8 cellular contexts compared by ENCODE assay signal in the genomic region with DNA sequence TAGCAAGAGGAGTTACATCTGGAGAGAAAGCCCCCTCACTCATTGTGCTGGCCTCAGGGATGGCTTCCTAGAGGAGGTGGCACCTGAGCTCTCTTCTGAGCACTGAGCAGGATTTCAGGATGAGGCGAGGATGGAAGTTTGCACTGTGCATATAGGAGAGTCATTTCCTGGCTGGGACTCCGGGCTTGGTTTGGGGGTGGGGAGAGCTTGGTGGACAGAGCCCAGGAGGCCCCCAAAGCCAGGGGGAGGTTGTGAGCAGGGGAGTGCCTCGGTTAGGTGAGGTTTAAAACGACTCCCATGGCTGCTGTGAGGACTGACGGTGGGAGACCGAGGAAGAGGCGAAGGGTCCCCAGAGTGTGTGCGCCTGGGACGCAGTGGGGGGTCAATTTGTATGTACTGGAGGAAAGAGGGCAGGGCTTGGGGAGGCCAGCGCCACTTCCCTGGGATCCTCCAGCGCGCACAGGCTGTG. TPM values are rescaled to one million over a fixed set of nuclear protein-coding genes. Genes with fewer than 3 reads are reported as not detected.
A peak's percentile ranks its signal among the peaks of the same experiment; 100 is the strongest.
DNase-seq lines count a peak whose midpoint lies in the region; ATAC-seq, FAIRE-seq and TF ChIP-seq lines count a peak whose summit lies in the region.

No MANE protein-coding gene starts in this region.

- H3K9me1 ChIP-seq in keratinocyte (ENCODE audit: control insufficient read depth, extremely low read depth, insufficient read depth, low read length): no peaks in the 10 kb centered on the region

- no peaks in the 10 kb centered on the region for H3K36me3 Mint-ChIP-seq in activated T-cell treated with anti-CD3 and anti-CD28 coated beads, Interleukin-2, amount 50 U/mL, for 72 hours (ENCODE audit: insufficient read depth in 2 of 2)
- H3K36me3 Mint-ChIP-seq in activated naive CD8-positive, alpha-beta T cell treated with anti-CD3 and anti-CD28 coated beads, Interleukin-2, amount 50 U/mL, for 24 hours (ENCODE audit: low read depth): no peaks in the 10 kb centered on the region

- H3K4me1 ChIP-seq in keratinocyte (ENCODE audit: control insufficient read depth, extremely low read depth, insufficient read depth, low read length) (peaks cover 53% of the 10 kb centered on the region), tibial nerve (peaks cover 0 to 82% (median 40%) of the 10 kb centered on the region in 4 donors)

- no peak overlapping the region for H3K27ac ChIP-seq in keratinocyte (ENCODE audit: control insufficient read depth, insufficient read depth, low read length)
- H3K27ac ChIP-seq in tibial nerve: peak overlapping the region; percentile 11 to 80 (median 44)

- H3K4me2 ChIP-seq in keratinocyte (ENCODE audit: control insufficient read depth, extremely low read depth, insufficient read depth, low read depth, low read length): peak overlapping the region; percentile 70

- no peaks in the 10 kb centered on the region for H3K9me3 Mint-ChIP-seq in activated T-cell treated with anti-CD3 and anti-CD28 coated beads, Interleukin-2, amount 50 U/mL, for 72 hours
- H3K9me3 Mint-ChIP-seq in activated naive CD8-positive, alpha-beta T cell treated with anti-CD3 and anti-CD28 coated beads, Interleukin-2, amount 50 U/mL, for 24 hours: no peaks in the 10 kb centered on the region

- H3K27me3 ChIP-seq in keratinocyte (ENCODE audit: control insufficient read depth, extremely low read depth, insufficient read depth, low read length) (no peaks in the 10 kb centered on the region), tibial nerve (no peaks in the 10 kb centered on the region)

- dilution Hi-C loops in keratinocyte (cut with MboI; ENCODE audit: extremely low pct_ligation_motif_present, low sequenced_read_pairs): no loop called here

- H3K27ac Mint-ChIP-seq in activated T-cell treated with anti-CD3 and anti-CD28 coated beads, Interleukin-2, amount 50 U/mL, for 72 hours: peak overlapping the region; percentile 6
- H3K27ac Mint-ChIP-seq in activated naive CD8-positive, alpha-beta T cell treated with anti-CD3 and anti-CD28 coated beads, Interleukin-2, amount 50 U/mL, for 24 hours: peak overlapping the region; percentile 76

- H3K4me1 Mint-ChIP-seq in activated T-cell treated with anti-CD3 and anti-CD28 coated beads, Interleukin-2, amount 50 U/mL, for 72 hours (ENCODE audit: low read depth): peaks cover 48% of the 10 kb centered on the region
- peaks cover 43% of the 10 kb centered on the region for H3K4me1 Mint-ChIP-seq in activated naive CD8-positive, alpha-beta T cell treated with anti-CD3 and anti-CD28 coated beads, Interleukin-2, amount 50 U/mL, for 24 hours

- no peak for ATAC-seq in activated T-cell treated with anti-CD3 and anti-CD28 coated beads, Interleukin-2, amount 50 U/mL, for 72 hours (replicated peaks in 1 of 2)
- ATAC-seq in activated naive CD8-positive, alpha-beta T cell treated with anti-CD3 and anti-CD28 coated beads, Interleukin-2, amount 50 U/mL, for 24 hours: no peak
- no peak for ATAC-seq in HG03457 (IDR thresholded peaks at IDR 0.05; ENCODE audit: unreplicated experiment)

- H3K9ac ChIP-seq in keratinocyte (ENCODE audit: control insufficient read depth, extremely low read depth, insufficient read depth, low read length): peak overlapping the region; percentile 48

- no peak for TF ChIP-seq POLR2A in tibial nerve (IDR thresholded peaks at IDR 0.05)

- H3K9me3 ChIP-seq in keratinocyte (ENCODE audit: control insufficient read depth, low read depth, low read length) (no peaks in the 10 kb centered on the region), tibial nerve (no peaks in the 10 kb centered on the region)

- peak overlapping the region; percentile 68 to 81 for H3K4me3 Mint-ChIP-seq in activated T-cell treated with anti-CD3 and anti-CD28 coated beads, Interleukin-2, amount 50 U/mL, for 72 hours
- peak overlapping the region; percentile 62 for H3K4me3 Mint-ChIP-seq in activated naive CD8-positive, alpha-beta T cell treated with anti-CD3 and anti-CD28 coated beads, Interleukin-2, amount 50 U/mL, for 24 hours

- H4K20me1 ChIP-seq in keratinocyte (ENCODE audit: control insufficient read depth, extremely low read depth, insufficient read depth, low read length): no peaks in the 10 kb centered on the region

- WGBS in tibial nerve, 2 donors: 40 to 46% methylated on average over 11 to 12 of the region's 12 CpGs

- no peak overlapping the region for H2AFZ ChIP-seq in keratinocyte (ENCODE audit: control insufficient read depth, low read length)

- no peaks in the 10 kb centered on the region for H3K79me2 ChIP-seq in keratinocyte (ENCODE audit: control insufficient read depth, insufficient read depth, low read length)

- H3K4me3 ChIP-seq in keratinocyte (ENCODE audit: control insufficient read depth in 2 of 3, extremely low read depth in 1 of 3, insufficient read depth in 2 of 3, low read depth in 1 of 3, low read length in 3 of 3): peak overlapping the region in 1 of 3 experiments; percentile 48
- H3K4me3 ChIP-seq in tibial nerve: peak overlapping the region in 3 of 4 donors; percentile 56 to 66 (median 63)

- no peak for TF ChIP-seq EP300 in tibial nerve (IDR thresholded peaks at IDR 0.05)

- FAIRE-seq in keratinocyte (lab: Jason Lieb, UNC): no peak

- no peaks in the 10 kb centered on the region for H3K27me3 Mint-ChIP-seq in activated T-cell treated with anti-CD3 and anti-CD28 coated beads, Interleukin-2, amount 50 U/mL, for 72 hours (ENCODE audit: low read depth)
- H3K27me3 Mint-ChIP-seq in activated naive CD8-positive, alpha-beta T cell treated with anti-CD3 and anti-CD28 coated beads, Interleukin-2, amount 50 U/mL, for 24 hours: no peaks in the 10 kb centered on the region

- DNase-seq in activated T-cell treated with anti-CD3 and anti-CD28 coated beads, Interleukin-2, amount 50 U/mL, for 72 hours: no peak
- no peak for DNase-seq in activated T-cell treated with anti-CD3 and anti-CD28 coated beads, Interleukin-2, amount 50 U/mL, for 1 hour
- DNase-seq in activated naive CD8-positive, alpha-beta T cell treated with anti-CD3 and anti-CD28 coated beads, Interleukin-2, amount 50 U/mL, for 24 hours: no peak
- DNase-seq in keratinocyte (ENCODE audit: low read depth, low spot score) (no peak), tibial nerve (ENCODE audit: low spot score in 2 of 2) (no peak), C1 segment of cervical spinal cord (lab: John Stamatoyannopoulos, UW) (no peak), dermis blood vessel endothelial cell (no peak)

- no peak for TF ChIP-seq CTCF in keratinocyte (optimal IDR thresholded peaks at IDR 0.05 in 1 of 3, IDR thresholded peaks at IDR 0.05 in 1 of 3, conservative IDR thresholded peaks at IDR 0.05 in 1 of 3; ENCODE audit: extremely low read depth in 1 of 3, insufficient read depth in 2 of 3, low read length in 3 of 3)
- TF ChIP-seq CTCF in tibial nerve (IDR thresholded peaks at IDR 0.05): no peak

- H3K36me3 ChIP-seq in keratinocyte (ENCODE audit: control insufficient read depth in 2 of 2, extremely low read depth in 1 of 2, insufficient read depth in 2 of 2, low read length in 2 of 2) (no peaks in the 10 kb centered on the region), tibial nerve (no peaks in the 10 kb centered on the region)

RNA-seq across cellular contexts. Expression of a gene that starts 1.2 kb away (rescaled TPM):
- 1 to 10 TPM; 2.2 to 2.6 TPM for total RNA-seq in activated T-cell treated with anti-CD3 and anti-CD28 coated beads, Interleukin-2, amount 50 U/mL, for 72 hours
- 1.8 to 2.6 TPM (median 2.5 TPM) in 3 replicates for polyA plus RNA-seq in keratinocyte
- 1.6 TPM for polyA plus RNA-seq in keratinocyte (2011; ENCODE audit: low read depth)
- polyA plus RNA-seq in keratinocyte (2011; cell fraction: cytosol; rRNA removed): 0.91 and 1.3 TPM in 2 replicates
- polyA plus RNA-seq in keratinocyte (2011; cell fraction: nucleus; rRNA removed): 3.9 and 4.4 TPM in 2 replicates
- polyA plus RNA-seq in keratinocyte (2012; ENCODE audit: low replicate concordance): 1.6 and 2.4 TPM in 2 replicates
- polyA minus RNA-seq in keratinocyte: 2.0 to 2.6 TPM (median 2.6 TPM) in 3 replicates
- polyA minus RNA-seq in keratinocyte (2011; cell fraction: cytosol; rRNA and poly(A)+ RNA removed): 0.96 TPM
- polyA minus RNA-seq in keratinocyte (2011; cell fraction: nucleus; rRNA and poly(A)+ RNA removed): 1.6 and 1.9 TPM in 2 replicates
- 10 to 100 TPM in 1 of 4 donors, 1 to 10 TPM in 3; 4.4 to 15.3 (median 7.3) TPM for total RNA-seq in tibial nerve
- 0.79 and 2.2 TPM in 2 replicates for total RNA-seq in dermis blood vessel endothelial cell

RNA-seq across cellular contexts. Expression of a gene that starts 24.6 kb away (rescaled TPM):
- total RNA-seq in activated T-cell treated with anti-CD3 and anti-CD28 coated beads, Interleukin-2, amount 50 U/mL, for 72 hours: 1 to 10 TPM; 1.6 to 2.3 TPM
- polyA plus RNA-seq in keratinocyte: not detected in 3 replicates
- not detected for polyA plus RNA-seq in keratinocyte (2011; ENCODE audit: low read depth)
- polyA plus RNA-seq in keratinocyte (2011; cell fraction: cytosol; rRNA removed): not detected in 2 replicates
- polyA plus RNA-seq in keratinocyte (2011; cell fraction: nucleus; rRNA removed): not detected in 2 replicates
- not detected in 2 replicates for polyA plus RNA-seq in keratinocyte (2012; ENCODE audit: low replicate concordance)
- polyA minus RNA-seq in keratinocyte: not detected in 3 replicates
- not detected for polyA minus RNA-seq in keratinocyte (2011; cell fraction: cytosol; rRNA and poly(A)+ RNA removed)
- not detected in 2 replicates for polyA minus RNA-seq in keratinocyte (2011; cell fraction: nucleus; rRNA and poly(A)+ RNA removed)
- total RNA-seq in tibial nerve (1 to 10 TPM in 3 of 4 donors, under 1 TPM in 1; 0.87 to 8.6 (median 4.9) TPM), dermis blood vessel endothelial cell (not detected in 2 replicates)

RNA-seq across cellular contexts. Expression of a gene that starts 45.6 kb away (rescaled TPM):
- total RNA-seq in activated T-cell treated with anti-CD3 and anti-CD28 coated beads, Interleukin-2, amount 50 U/mL, for 72 hours: 10 to 100 TPM; 65.1 to 65.8 TPM
- 13.9 to 22.1 TPM (median 16.8 TPM) in 3 replicates for polyA plus RNA-seq in keratinocyte
- polyA plus RNA-seq in keratinocyte (2011; ENCODE audit: low read depth): 35.7 TPM
- 7.0 and 8.2 TPM in 2 replicates for polyA plus RNA-seq in keratinocyte (2011; cell fraction: cytosol; rRNA removed)
- 31.3 and 39.0 TPM in 2 replicates for polyA plus RNA-seq in keratinocyte (2011; cell fraction: nucleus; rRNA removed)
- 18.0 and 25.3 TPM in 2 replicates for polyA plus RNA-seq in keratinocyte (2012; ENCODE audit: low replicate concordance)
- 4.7 to 21.6 TPM (median 6.7 TPM) in 3 replicates for polyA minus RNA-seq in keratinocyte
- 3.6 TPM for polyA minus RNA-seq in keratinocyte (2011; cell fraction: cytosol; rRNA and poly(A)+ RNA removed)
- 10.8 and 16.8 TPM in 2 replicates for polyA minus RNA-seq in keratinocyte (2011; cell fraction: nucleus; rRNA and poly(A)+ RNA removed)
- total RNA-seq in tibial nerve (10 to 100 TPM; 17.3 to 31.5 (median 21.3) TPM), dermis blood vessel endothelial cell (20.9 and 23.8 TPM in 2 replicates)
